1 cellular context compared by ENCODE assay signal in genomic region chr3:63141-63845, GRCh38.
TF ChIP-seq lines count a peak whose summit lies in the region.

No MANE protein-coding gene starts in this region.

TF ChIP-seq in H1, 55 proteins besides CTCF, POLR2A, EP300 and RAD21 (continued from another document):
- TF ChIP-seq, protein P1, sequence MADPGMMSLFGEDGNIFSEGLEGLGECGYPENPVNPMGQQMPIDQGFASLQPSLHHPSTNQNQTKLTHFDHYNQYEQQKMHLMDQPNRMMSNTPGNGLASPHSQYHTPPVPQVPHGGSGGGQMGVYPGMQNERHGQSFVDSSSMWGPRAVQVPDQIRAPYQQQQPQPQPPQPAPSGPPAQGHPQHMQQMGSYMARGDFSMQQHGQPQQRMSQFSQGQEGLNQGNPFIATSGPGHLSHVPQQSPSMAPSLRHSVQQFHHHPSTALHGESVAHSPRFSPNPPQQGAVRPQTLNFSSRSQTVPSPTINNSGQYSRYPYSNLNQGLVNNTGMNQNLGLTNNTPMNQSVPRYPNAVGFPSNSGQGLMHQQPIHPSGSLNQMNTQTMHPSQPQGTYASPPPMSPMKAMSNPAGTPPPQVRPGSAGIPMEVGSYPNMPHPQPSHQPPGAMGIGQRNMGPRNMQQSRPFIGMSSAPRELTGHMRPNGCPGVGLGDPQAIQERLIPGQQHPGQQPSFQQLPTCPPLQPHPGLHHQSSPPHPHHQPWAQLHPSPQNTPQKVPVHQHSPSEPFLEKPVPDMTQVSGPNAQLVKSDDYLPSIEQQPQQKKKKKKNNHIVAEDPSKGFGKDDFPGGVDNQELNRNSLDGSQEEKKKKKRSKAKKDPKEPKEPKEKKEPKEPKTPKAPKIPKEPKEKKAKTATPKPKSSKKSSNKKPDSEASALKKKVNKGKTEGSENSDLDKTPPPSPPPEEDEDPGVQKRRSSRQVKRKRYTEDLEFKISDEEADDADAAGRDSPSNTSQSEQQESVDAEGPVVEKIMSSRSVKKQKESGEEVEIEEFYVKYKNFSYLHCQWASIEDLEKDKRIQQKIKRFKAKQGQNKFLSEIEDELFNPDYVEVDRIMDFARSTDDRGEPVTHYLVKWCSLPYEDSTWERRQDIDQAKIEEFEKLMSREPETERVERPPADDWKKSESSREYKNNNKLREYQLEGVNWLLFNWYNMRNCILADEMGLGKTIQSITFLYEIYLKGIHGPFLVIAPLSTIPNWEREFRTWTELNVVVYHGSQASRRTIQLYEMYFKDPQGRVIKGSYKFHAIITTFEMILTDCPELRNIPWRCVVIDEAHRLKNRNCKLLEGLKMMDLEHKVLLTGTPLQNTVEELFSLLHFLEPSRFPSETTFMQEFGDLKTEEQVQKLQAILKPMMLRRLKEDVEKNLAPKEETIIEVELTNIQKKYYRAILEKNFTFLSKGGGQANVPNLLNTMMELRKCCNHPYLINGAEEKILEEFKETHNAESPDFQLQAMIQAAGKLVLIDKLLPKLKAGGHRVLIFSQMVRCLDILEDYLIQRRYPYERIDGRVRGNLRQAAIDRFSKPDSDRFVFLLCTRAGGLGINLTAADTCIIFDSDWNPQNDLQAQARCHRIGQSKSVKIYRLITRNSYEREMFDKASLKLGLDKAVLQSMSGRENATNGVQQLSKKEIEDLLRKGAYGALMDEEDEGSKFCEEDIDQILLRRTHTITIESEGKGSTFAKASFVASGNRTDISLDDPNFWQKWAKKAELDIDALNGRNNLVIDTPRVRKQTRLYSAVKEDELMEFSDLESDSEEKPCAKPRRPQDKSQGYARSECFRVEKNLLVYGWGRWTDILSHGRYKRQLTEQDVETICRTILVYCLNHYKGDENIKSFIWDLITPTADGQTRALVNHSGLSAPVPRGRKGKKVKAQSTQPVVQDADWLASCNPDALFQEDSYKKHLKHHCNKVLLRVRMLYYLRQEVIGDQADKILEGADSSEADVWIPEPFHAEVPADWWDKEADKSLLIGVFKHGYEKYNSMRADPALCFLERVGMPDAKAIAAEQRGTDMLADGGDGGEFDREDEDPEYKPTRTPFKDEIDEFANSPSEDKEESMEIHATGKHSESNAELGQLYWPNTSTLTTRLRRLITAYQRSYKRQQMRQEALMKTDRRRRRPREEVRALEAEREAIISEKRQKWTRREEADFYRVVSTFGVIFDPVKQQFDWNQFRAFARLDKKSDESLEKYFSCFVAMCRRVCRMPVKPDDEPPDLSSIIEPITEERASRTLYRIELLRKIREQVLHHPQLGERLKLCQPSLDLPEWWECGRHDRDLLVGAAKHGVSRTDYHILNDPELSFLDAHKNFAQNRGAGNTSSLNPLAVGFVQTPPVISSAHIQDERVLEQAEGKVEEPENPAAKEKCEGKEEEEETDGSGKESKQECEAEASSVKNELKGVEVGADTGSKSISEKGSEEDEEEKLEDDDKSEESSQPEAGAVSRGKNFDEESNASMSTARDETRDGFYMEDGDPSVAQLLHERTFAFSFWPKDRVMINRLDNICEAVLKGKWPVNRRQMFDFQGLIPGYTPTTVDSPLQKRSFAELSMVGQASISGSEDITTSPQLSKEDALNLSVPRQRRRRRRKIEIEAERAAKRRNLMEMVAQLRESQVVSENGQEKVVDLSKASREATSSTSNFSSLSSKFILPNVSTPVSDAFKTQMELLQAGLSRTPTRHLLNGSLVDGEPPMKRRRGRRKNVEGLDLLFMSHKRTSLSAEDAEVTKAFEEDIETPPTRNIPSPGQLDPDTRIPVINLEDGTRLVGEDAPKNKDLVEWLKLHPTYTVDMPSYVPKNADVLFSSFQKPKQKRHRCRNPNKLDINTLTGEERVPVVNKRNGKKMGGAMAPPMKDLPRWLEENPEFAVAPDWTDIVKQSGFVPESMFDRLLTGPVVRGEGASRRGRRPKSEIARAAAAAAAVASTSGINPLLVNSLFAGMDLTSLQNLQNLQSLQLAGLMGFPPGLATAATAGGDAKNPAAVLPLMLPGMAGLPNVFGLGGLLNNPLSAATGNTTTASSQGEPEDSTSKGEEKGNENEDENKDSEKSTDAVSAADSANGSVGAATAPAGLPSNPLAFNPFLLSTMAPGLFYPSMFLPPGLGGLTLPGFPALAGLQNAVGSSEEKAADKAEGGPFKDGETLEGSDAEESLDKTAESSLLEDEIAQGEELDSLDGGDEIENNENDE (IDR thresholded peaks at IDR 0.05; ENCODE audit: insufficient replicate concordance, low read length), result no peak
- no peak for TF ChIP-seq TBP (IDR thresholded peaks at IDR 0.05; ENCODE audit: low read depth, low read length)
- no peak for TF ChIP-seq ZNF274 (IDR thresholded peaks at IDR 0.05; ENCODE audit: borderline replicate concordance, extremely low read depth, low read length)
- no peak for TF ChIP-seq CTBP2 (IDR thresholded peaks at IDR 0.05; ENCODE audit: borderline replicate concordance, insufficient read depth, insufficient read length, low read length)
- TF ChIP-seq CBX5 (IDR thresholded peaks at IDR 0.05; ENCODE audit: low read depth, low read length), result no peak
- no peak for TF ChIP-seq TAF7 (optimal IDR thresholded peaks at IDR 0.05; ENCODE audit: borderline replicate concordance, low read depth, low read length)
- no peak for TF ChIP-seq TAF1 (IDR thresholded peaks at IDR 0.05; ENCODE audit: low read depth, low read length)
- TF ChIP-seq RNF2 (IDR thresholded peaks at IDR 0.05; ENCODE audit: borderline replicate concordance, low read depth, low read length, missing control alignments, poor library complexity, severe bottlenecking), result no peak
- TF ChIP-seq MAFK (IDR thresholded peaks at IDR 0.05; ENCODE audit: low read depth, low read length), result no peak
TF ChIP-seq in H1: peak in this region for 0.
